Comparison of ENCODE assay signal across 23 cellular contexts in genomic region chr12:3432868-3433267, GRCh38. TPM values are rescaled to one million over a fixed set of nuclear protein-coding genes. Genes with fewer than 3 reads are reported as not detected.
"Had no signal": no experiment of that assay in that cellular context is flagged by ENCODE, and none has a peak within 500 bp of the region (broad histone marks: within the 10 kb centered on the region; RNA-seq: fewer than 3 reads in every experiment).

No MANE protein-coding gene starts in this region.

- H3K4me1 ChIP-seq: adrenal gland, heart left ventricle, psoas muscle, right atrium auricular region, thyroid gland had no signal

- DNase-seq: activated CD4-positive, alpha-beta T cell treated with anti-CD3 and anti-CD28 coated beads for 1 hour; activated CD4-positive, alpha-beta T cell treated with anti-CD3 and anti-CD28 coated beads, Interleukin-2, amount 50 U/mL, for 1 hour; activated naive CD4-positive, alpha-beta T cell; activated T-cell treated with anti-CD3 and anti-CD28 coated beads, Interleukin-2, amount 50 U/mL, for 1 hour; adrenal gland; dorsolateral prefrontal cortex; heart left ventricle; left ventricle myocardium superior; pancreas; psoas muscle; stimulated activated CD4-positive, alpha-beta T cell treated with anti-CD3 and anti-CD28 coated beads, Interleukin-12 subunit alpha, Interleukin-12 subunit beta, amount 100 ng/mL, for 4 hours; stimulated activated CD4-positive, alpha-beta T cell treated with anti-CD3 and anti-CD28 coated beads, Interleukin-4, amount 100 ng/mL, for 4 hours; substantia nigra; thyroid gland; upper lobe of right lung; WERI-Rb-1 had no signal

- H3K27ac ChIP-seq: adrenal gland, dorsolateral prefrontal cortex, epithelial cell of prostate, heart left ventricle, pancreas, psoas muscle, right atrium auricular region, thyroid gland, upper lobe of right lung, WERI-Rb-1 had no signal

- H3K27me3 ChIP-seq: adrenal gland, dorsolateral prefrontal cortex, pancreas, right atrium auricular region, thyroid gland, upper lobe of right lung had no signal

- H3K4me3 Mint-ChIP-seq: activated naive CD8-positive, alpha-beta T cell; natural killer cell treated with Interleukin-12 subunit alpha and Interleukin-12 subunit beta and Interleukin-15 and Interleukin-18, amount 100 ng/mL, for 72 hours; stimulated activated naive CD8-positive, alpha-beta T cell treated with anti-CD3 and anti-CD28 coated beads, Interleukin-15, Interleukin-2, amounts not matched to agents 100 ng/mL and 50 ng/mL, for 24 hours; T-helper 2 cell treated with Interferon-gamma antibody and Interleukin-4, amounts not matched to agents 5 μg/mL and 100 μg/mL, for 36 hours had no signal

- H3K9me3 ChIP-seq: adrenal gland, heart left ventricle, pancreas, psoas muscle, right atrium auricular region, thyroid gland, upper lobe of right lung had no signal

- H3K27ac Mint-ChIP-seq: activated naive CD8-positive, alpha-beta T cell; natural killer cell treated with Interleukin-12 subunit alpha and Interleukin-12 subunit beta and Interleukin-15 and Interleukin-18, amount 100 ng/mL, for 72 hours; stimulated activated naive CD8-positive, alpha-beta T cell treated with anti-CD3 and anti-CD28 coated beads, Interleukin-15, Interleukin-2, amounts not matched to agents 100 ng/mL and 50 ng/mL, for 24 hours had no signal

- H3K36me3 Mint-ChIP-seq: natural killer cell treated with Interleukin-12 subunit alpha and Interleukin-12 subunit beta and Interleukin-15 and Interleukin-18, amount 100 ng/mL, for 72 hours had no signal

- ATAC-seq: heart left ventricle, left ventricle myocardium superior, psoas muscle had no signal

- H3K36me3 ChIP-seq: adrenal gland, heart left ventricle, pancreas, right atrium auricular region, thyroid gland, upper lobe of right lung, WERI-Rb-1 had no signal

- H3K4me3 ChIP-seq: adrenal gland, dorsolateral prefrontal cortex, heart left ventricle, pancreas, psoas muscle, right atrium auricular region, thyroid gland, upper lobe of right lung had no signal

- H3K9me3 Mint-ChIP-seq: natural killer cell treated with Interleukin-12 subunit alpha and Interleukin-12 subunit beta and Interleukin-15 and Interleukin-18, amount 100 ng/mL, for 72 hours; stimulated activated naive CD8-positive, alpha-beta T cell treated with anti-CD3 and anti-CD28 coated beads, Interleukin-15, Interleukin-2, amounts not matched to agents 100 ng/mL and 50 ng/mL, for 24 hours had no signal

RNA-seq across cellular contexts. Expression of gene PRMT8, which starts 58.1 kb away (rescaled TPM):
- total RNA-seq: adrenal gland; heart left ventricle; left ventricle myocardium superior; natural killer cell treated with Interleukin-12 subunit alpha and Interleukin-12 subunit beta and Interleukin-15 and Interleukin-18, amount 100 ng/mL, for 72 hours; psoas muscle; skeletal muscle tissue; upper lobe of right lung had no signal
- polyA plus RNA-seq: heart left ventricle had no signal
